8 cellular contexts compared by ENCODE assay signal in genomic region chr18:57004366-57005121, GRCh38.
DNase-seq lines count a peak whose midpoint lies in the region; ATAC-seq and TF ChIP-seq lines count a peak whose summit lies in the region.

No MANE protein-coding gene starts in this region.

- peak overlapping the region; percentile 79 to 89 for H3K27ac Mint-ChIP-seq in T-cell

- ATAC-seq in GM19351 (IDR thresholded peaks at IDR 0.05; ENCODE audit: unreplicated experiment) (peak; percentile 95), HG03280 (IDR thresholded peaks at IDR 0.05; ENCODE audit: unreplicated experiment) (peak; percentile 91), T-cell (replicated peaks in 1 of 4) (peak; percentile 52 to 94 (median 82))

- no peaks in the 10 kb centered on the region for H3K27me3 Mint-ChIP-seq in T-cell

- H3K36me3 Mint-ChIP-seq in T-cell: peaks cover 9% of the 10 kb centered on the region

- POLR2A ChIA-PET in T-cell (lab: Charles Lee): no interaction called here

- no peak for TF ChIP-seq CTCF in dorsolateral prefrontal cortex (IDR thresholded peaks at IDR 0.05 in 54 of 56, conservative IDR thresholded peaks at IDR 0.05 in 2 of 56; ENCODE audit: low read depth in 1 of 56, partially characterized antibody in 56 of 56)

- no peak overlapping the region for H3K4me3 ChIP-seq in dorsolateral prefrontal cortex

- no peak overlapping the region for H3K27ac ChIP-seq in dorsolateral prefrontal cortex

- H3K9me3 Mint-ChIP-seq in T-cell: no peaks in the 10 kb centered on the region

- DNase-seq in DMS53 treated with DMSO at 0.1 percent for 48 hours (lab: John Stamatoyannopoulos, UW; ENCODE audit: unreplicated experiment) (peak; percentile 85), T-cell (no peak), iris pigment epithelial cell (ENCODE audit: low read depth) (peak; percentile 80), dorsolateral prefrontal cortex (no peak)
- DNase-seq in stimulated activated CD4-positive, alpha-beta T cell treated with anti-CD3 and anti-CD28 coated beads, Interleukin-4, amount 100 ng/mL, for 24 hours: no peak
- no peak for DNase-seq in stimulated activated CD4-positive, alpha-beta T cell treated with anti-CD3 and anti-CD28 coated beads, Interleukin-4, amount 100 ng/mL, for 1 hour

- CTCF ChIA-PET in T-cell (lab: Charles Lee): no interaction called here

- H3K27me3 ChIP-seq in dorsolateral prefrontal cortex: no peaks in the 10 kb centered on the region

- H3K4me1 Mint-ChIP-seq in T-cell: peaks cover 27 to 30% (median 29%) of the 10 kb centered on the region in 3 donors

- intact Hi-C loops in dorsolateral prefrontal cortex (cut with DNase I): no loop called here

- H3K4me3 Mint-ChIP-seq in T-cell: peak overlapping the region in 1 of 3 donors; percentile 25

Comparison
In these comparisons a context has a peak if more than half of its experiments do, and no peak if none do; other contexts are left out.
1. DNase-seq: peak in DMS53 treated with DMSO at 0.1 percent for 48 hours (single experiment) and iris pigment epithelial cell (single experiment); none in T-cell (0 of 34), dorsolateral prefrontal cortex (0 of 10), stimulated activated CD4-positive, alpha-beta T cell treated with anti-CD3 and anti-CD28 coated beads, Interleukin-4, amount 100 ng/mL, for 24 hours (single experiment) and stimulated activated CD4-positive, alpha-beta T cell treated with anti-CD3 and anti-CD28 coated beads, Interleukin-4, amount 100 ng/mL, for 1 hour (single experiment).
2. Peak in every context shown above with its lines, with median percentiles within 50 percentile points of each other: ATAC-seq.